11 cellular contexts compared by ENCODE assay signal in genomic region chr22:19767427-19768380, GRCh38. TPM values are rescaled to one million over a fixed set of nuclear protein-coding genes. Genes with fewer than 3 reads are reported as not detected.
DNase-seq lines count a peak whose midpoint lies in the region; ATAC-seq, FAIRE-seq and TF ChIP-seq lines count a peak whose summit lies in the region.
"Had no signal": no experiment of that assay in that cellular context is flagged by ENCODE, and none has a peak within 500 bp of the region (broad histone marks: within the 10 kb centered on the region; RNA-seq: fewer than 3 reads in every experiment).

No MANE protein-coding gene starts in this region.

- H3K27ac Mint-ChIP-seq in Calu3 (ENCODE audit: unreplicated experiment) = no peak overlapping the region

- H3K4me3 Mint-ChIP-seq in Calu3 (ENCODE audit: low read depth, unreplicated experiment) = peak overlapping the region; percentile 70

- BruUV-seq in Calu3 (replicated peaks; lab: Mats Ljungman, UMichigan) = no TSS peak

- H3K27me3 Mint-ChIP-seq in Calu3 (ENCODE audit: unreplicated experiment) = peaks cover 81% of the 10 kb centered on the region

- ATAC-seq in RWPE2 (ENCODE audit: low read depth) = peak; percentile 15
- peak; percentile 59 for ATAC-seq in left ventricle myocardium superior
- peak; percentile 9 to 51 (median 24) for ATAC-seq in pancreas
- ATAC-seq in HG02759 (IDR thresholded peaks at IDR 0.05; ENCODE audit: unreplicated experiment) = no peak
- no peak for ATAC-seq in GM18907 (IDR thresholded peaks at IDR 0.05; ENCODE audit: unreplicated experiment)
- no peak for ATAC-seq in GM19035 (IDR thresholded peaks at IDR 0.05; ENCODE audit: unreplicated experiment)

- no peaks in the 10 kb centered on the region for H3K9me3 Mint-ChIP-seq in Calu3 (ENCODE audit: low read depth, unreplicated experiment)

- H3K9me3 ChIP-seq in RWPE2 (ENCODE audit: severe bottlenecking) (no peaks in the 10 kb centered on the region), pancreas (no peaks in the 10 kb centered on the region)

- H3K36me3 ChIP-seq in RWPE2 (ENCODE audit: low read depth) (no peaks in the 10 kb centered on the region), pancreas (no peaks in the 10 kb centered on the region)

- H3K27me3 ChIP-seq in RWPE2 (ENCODE audit: insufficient read depth, poor library complexity, severe bottlenecking) (peaks cover 17% of the 10 kb centered on the region), pancreas (peaks cover 0 to 43% (median 11%) of the 10 kb centered on the region in 4 donors), dorsolateral prefrontal cortex (peaks cover 4 to 99% (median 90%) of the 10 kb centered on the region in 45 donors)

- H3K4me1 ChIP-seq in RWPE2 (ENCODE audit: insufficient read depth, poor library complexity, severe bottlenecking) (no peaks in the 10 kb centered on the region), pancreas (peaks cover 0 to 5% (median 0%) of the 10 kb centered on the region in 3 donors)

- H3K27ac ChIP-seq in RWPE2 (ENCODE audit: poor library complexity, severe bottlenecking) = no peak overlapping the region
- H3K27ac ChIP-seq in pancreas = no peak overlapping the region
- no peak overlapping the region for H3K27ac ChIP-seq in dorsolateral prefrontal cortex
- H3K27ac ChIP-seq: KMS-11 had no signal

- FAIRE-seq in pancreas (lab: Jason Lieb, UNC) = no peak

- no peaks in the 10 kb centered on the region for H3K4me1 Mint-ChIP-seq in Calu3 (ENCODE audit: low read depth, unreplicated experiment)

- DNase-seq in Calu3 = no peak
- DNase-seq in RWPE2 (ENCODE audit: low spot score) = no peak
- peak; percentile 66 for DNase-seq in left ventricle myocardium superior
- peak in 2 of 6 donors; percentile 20 to 73 for DNase-seq in pancreas
- DNase-seq in dorsolateral prefrontal cortex = no peak
- DNase-seq: NCI-H524 treated with DMSO at 0.1 percent for 48 hours, T1000 had no signal

- H3K4me3 ChIP-seq in RWPE2 (ENCODE audit: severe bottlenecking) (no peak overlapping the region), pancreas (peak overlapping the region in 3 of 4 donors; percentile 15 to 45 (median 18)), dorsolateral prefrontal cortex (peak overlapping the region in 8 of 59 donors; percentile 9 to 56 (median 44))

- H3K36me3 Mint-ChIP-seq in Calu3 (ENCODE audit: insufficient read depth, unreplicated experiment) = no peaks in the 10 kb centered on the region

- intact Hi-C loops in Calu3 (cut with micrococcal nuclease; ENCODE audit: unreplicated experiment) = no loop called here
- intact Hi-C loops in left ventricle myocardium superior (cut with micrococcal nuclease) = no loop called here
- intact Hi-C loops in pancreas (cut with DNase I) = no loop called here
- intact Hi-C loops in dorsolateral prefrontal cortex (cut with DNase I) = no loop called here

- no peak for TF ChIP-seq CTCF in Calu3 (IDR thresholded peaks at IDR 0.05; ENCODE audit: unreplicated experiment)
- TF ChIP-seq CTCF in RWPE2 (IDR thresholded peaks at IDR 0.05; ENCODE audit: poor library complexity, severe bottlenecking) = no peak
- TF ChIP-seq CTCF in pancreas (IDR thresholded peaks at IDR 0.05) = no peak
- TF ChIP-seq CTCF in dorsolateral prefrontal cortex (IDR thresholded peaks at IDR 0.05 in 54 of 56, conservative IDR thresholded peaks at IDR 0.05 in 2 of 56; ENCODE audit: low read depth in 1 of 56, partially characterized antibody in 56 of 56) = no peak

- WGBS in pancreas, 2 donors = 15 to 16% methylated on average over 37 of the region's 37 CpGs

- CTCF ChIA-PET in Calu3 (lab: Charles Lee) = interaction anchor here (1.0 kb wide), 1 partner anchor 37 kb away, joined by 3 read pairs; no protein-coding TSS in a partner anchor

RNA-seq across cellular contexts. Expression of gene TBX1, which starts 7.1 kb away (rescaled TPM):
- total RNA-seq in Calu3 (2022) (not detected in 2 replicates), left ventricle myocardium superior (3.6 TPM), pancreas (under 1 TPM in 5 of 6 donors, not detected in 1; 0.19 to 0.72 (median 0.28) TPM), dorsolateral prefrontal cortex (1 to 10 TPM in 44 of 120 experiments, under 1 TPM in 62, not detected in 14; 0.24 to 3.0 (median 0.91) TPM)
- polyA plus RNA-seq in pancreas = 1 to 10 TPM in 1 of 2 donors, under 1 TPM in 1; 0.40 to 1.3 TPM

RNA-seq across cellular contexts. Expression of gene GP1BB, which starts 44.4 kb away (rescaled TPM):
- total RNA-seq in Calu3 (2022) (not detected in 2 replicates), left ventricle myocardium superior (not detected), pancreas (1 to 10 TPM in 4 of 6 donors, not detected in 2; 1.2 to 1.6 (median 1.4) TPM), dorsolateral prefrontal cortex (10 to 100 TPM in 55 of 120 experiments, 1 to 10 TPM in 28, under 1 TPM in 1, not detected in 36; 0.95 to 53.7 (median 14.7) TPM)
- polyA plus RNA-seq in pancreas = 10 to 100 TPM; 10.5 to 21.2 TPM

RNA-seq across cellular contexts. Expression of gene SEPTIN5, which starts 53.4 kb away (rescaled TPM):
- total RNA-seq in Calu3 (2022) (2.3 and 3.3 TPM in 2 replicates), left ventricle myocardium superior (152 TPM), pancreas (10 to 100 TPM in 1 of 6 donors, 1 to 10 TPM in 5; 4.2 to 12.2 (median 7.5) TPM), dorsolateral prefrontal cortex (100 to 1,000 TPM in 119 of 120 experiments, 10 to 100 TPM in 1; 92.1 to 538 (median 349) TPM)
- 10 to 100 TPM; 39.3 to 53.4 TPM for polyA plus RNA-seq in pancreas

Comparison
In these comparisons a context has a peak if more than half of its experiments do, and no peak if none do; other contexts are left out.
1. ATAC-seq: peak in RWPE2 (single experiment), left ventricle myocardium superior (single experiment) and pancreas (4 of 4); none in HG02759 (single experiment), GM18907 (single experiment) and GM19035 (single experiment).
2. RNA of gene SEPTIN5, which starts 53.4 kb away (total RNA-seq): 92.1 to 538 TPM in dorsolateral prefrontal cortex and 152 TPM in left ventricle myocardium superior (single experiment); 4.2 to 12.2 TPM in pancreas and 2.3 to 3.3 TPM in Calu3; every median in the first group is over 4 times any median in the second.